ENCODE assay signal across 8 cellular contexts in the genomic region with DNA sequence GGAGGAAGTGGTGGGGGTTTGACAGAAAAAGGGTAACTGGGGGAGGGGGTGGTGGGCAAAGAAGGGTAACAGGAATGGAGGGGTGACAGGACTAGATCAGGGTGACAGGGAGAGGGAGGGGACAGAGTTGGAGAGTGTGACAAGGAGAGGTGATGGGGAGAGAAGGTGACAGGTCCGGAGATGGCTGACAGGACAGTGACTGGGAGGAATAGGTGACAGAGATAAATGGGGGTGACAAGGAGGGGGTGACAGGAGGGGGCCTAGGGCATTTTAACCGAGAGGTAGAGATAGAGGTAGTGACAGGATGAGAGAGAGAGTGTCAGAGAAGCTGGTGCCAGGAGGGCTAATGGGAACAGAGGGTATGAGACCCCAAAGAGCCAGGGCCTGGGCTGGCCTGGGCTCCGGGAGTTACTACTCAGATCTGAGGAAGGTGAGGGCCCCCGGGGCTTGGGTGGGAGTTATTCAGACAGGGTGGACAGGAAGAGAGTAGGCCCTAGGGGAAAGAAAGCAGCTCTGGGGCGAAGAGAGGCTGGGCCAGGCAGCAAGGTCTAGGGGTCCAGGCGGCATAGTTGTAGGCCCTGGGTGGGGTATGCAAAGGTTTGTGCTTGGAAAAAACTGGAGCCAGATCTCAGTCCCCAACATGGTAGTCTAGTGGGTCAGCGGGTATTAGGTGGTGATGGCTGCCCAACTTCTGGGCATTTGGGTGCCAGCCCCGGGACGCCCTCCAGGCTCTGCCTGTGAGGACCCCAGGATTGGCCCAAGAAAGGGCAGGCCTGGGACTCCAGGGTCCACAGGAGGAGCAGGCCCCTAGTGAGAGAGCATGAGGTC. TPM values are rescaled to one million over a fixed set of nuclear protein-coding genes. Genes with fewer than 3 reads are reported as not detected.
A peak's percentile ranks its signal among the peaks of the same experiment; 100 is the strongest.
DNase-seq lines count a peak whose midpoint lies in the region; ATAC-seq and TF ChIP-seq lines count a peak whose summit lies in the region.

No MANE protein-coding gene starts in this region.

- H3K4me2 ChIP-seq in BLaER1 treated with 17β-estradiol and CSF1 and Interleukin-3, amounts not matched to agents 10 nM and 100 nM: peak overlapping the region; percentile 92 to 100 (median 99)

- H3K36me3 Mint-ChIP-seq in endodermal cell (ENCODE audit: low read depth) (peaks cover 16% of the 10 kb centered on the region), nephron progenitor cell (ENCODE audit: low read depth) (peaks cover 4% of the 10 kb centered on the region)

- H3K4me1 Mint-ChIP-seq in endodermal cell: peaks cover 25% of the 10 kb centered on the region
- peaks cover 16% of the 10 kb centered on the region for H3K4me1 Mint-ChIP-seq in nephron progenitor cell

- H3K9me3 ChIP-seq in BLaER1 treated with 17β-estradiol and CSF1 and Interleukin-3, amounts not matched to agents 10 nM and 100 nM (replicated peaks in 1 of 11): no peaks in the 10 kb centered on the region
- no peaks in the 10 kb centered on the region for H3K9me3 ChIP-seq in endodermal cell (ENCODE audit: control insufficient read depth, low read length)

- no peak for DNase-seq in LNCaP clone FGC (ENCODE audit: low read depth)
- no peak for DNase-seq in endodermal cell
- no peak for DNase-seq in nephron progenitor cell
- DNase-seq in SK-N-DZ (ENCODE audit: low spot score): no peak
- no peak for DNase-seq in putamen (ENCODE audit: low spot score)
- DNase-seq in NCI-H1417 treated with DMSO at 0.1 percent for 48 hours (lab: John Stamatoyannopoulos, UW): no peak

- WGBS in endodermal cell (ENCODE audit: insufficient coverage in 1 of 2, insufficient read length in 1 of 2), 2 experiments: 71 to 75% methylated on average over 6 to 9 of the region's 9 CpGs

- peak overlapping the region; percentile 82 to 97 (median 90) for H3K9ac ChIP-seq in BLaER1 treated with 17β-estradiol and CSF1 and Interleukin-3, amounts not matched to agents 10 nM and 100 nM
- peak overlapping the region; percentile 41 for H3K9ac ChIP-seq in endodermal cell (ENCODE audit: extremely low read depth, low read length, poor library complexity, severe bottlenecking)

- H3K27me3 ChIP-seq in BLaER1 treated with 17β-estradiol and CSF1 and Interleukin-3, amounts not matched to agents 10 nM and 100 nM: no peaks in the 10 kb centered on the region
- H3K27me3 ChIP-seq in endodermal cell (ENCODE audit: control insufficient read depth, insufficient read depth, low read length, poor library complexity, severe bottlenecking): no peaks in the 10 kb centered on the region

- H3K36me3 ChIP-seq in BLaER1 treated with 17β-estradiol and CSF1 and Interleukin-3, amounts not matched to agents 10 nM and 100 nM: peaks cover 31 to 35% (median 32%) of the 10 kb centered on the region in 11 experiments
- peaks cover 10% of the 10 kb centered on the region for H3K36me3 ChIP-seq in endodermal cell (ENCODE audit: control insufficient read depth, insufficient read depth, low read length)

- no peak for ATAC-seq in GM21447 (IDR thresholded peaks at IDR 0.05; ENCODE audit: unreplicated experiment)

- H3K27ac Mint-ChIP-seq in endodermal cell: peak overlapping the region; percentile 76
- peak overlapping the region; percentile 73 for H3K27ac Mint-ChIP-seq in nephron progenitor cell

- peak overlapping the region; percentile 61 to 86 (median 72) for H3K4me3 ChIP-seq in BLaER1 treated with 17β-estradiol and CSF1 and Interleukin-3, amounts not matched to agents 10 nM and 100 nM
- H3K4me3 ChIP-seq in LNCaP clone FGC (ENCODE audit: low read depth, low read length): peak overlapping the region; percentile 57
- peak overlapping the region; percentile 88 for H3K4me3 ChIP-seq in endodermal cell (ENCODE audit: low read length)

- H3K27ac ChIP-seq in BLaER1 treated with 17β-estradiol and CSF1 and Interleukin-3, amounts not matched to agents 10 nM and 100 nM: peak overlapping the region; percentile 76 to 99 (median 91)
- peak overlapping the region; percentile 24 for H3K27ac ChIP-seq in endodermal cell (ENCODE audit: low read depth, low read length)

- TF ChIP-seq CTCF in LNCaP clone FGC (IDR thresholded peaks at IDR 0.05; ENCODE audit: control insufficient read depth, extremely low read depth, insufficient read depth) (no peak), endodermal cell (conservative IDR thresholded peaks at IDR 0.05) (no peak), nephron progenitor cell (IDR thresholded peaks at IDR 0.05) (no peak)

- H3K27me3 Mint-ChIP-seq in endodermal cell (ENCODE audit: insufficient read depth) (no peaks in the 10 kb centered on the region), nephron progenitor cell (ENCODE audit: low read depth, poor library complexity) (no peaks in the 10 kb centered on the region)

- no peaks in the 10 kb centered on the region for H3K9me3 Mint-ChIP-seq in endodermal cell
- no peaks in the 10 kb centered on the region for H3K9me3 Mint-ChIP-seq in nephron progenitor cell

- H3K4me1 ChIP-seq in BLaER1 treated with 17β-estradiol and CSF1 and Interleukin-3, amounts not matched to agents 10 nM and 100 nM: peaks cover 32 to 54% (median 40%) of the 10 kb centered on the region in 10 experiments
- peaks cover 4% of the 10 kb centered on the region for H3K4me1 ChIP-seq in endodermal cell (ENCODE audit: control insufficient read depth, insufficient read depth, low read length)

- peaks cover 0 to 37% (median 9%) of the 10 kb centered on the region in 11 experiments; a peak in 10 of 22 replicates for H4K20me1 ChIP-seq in BLaER1 treated with 17β-estradiol and CSF1 and Interleukin-3, amounts not matched to agents 10 nM and 100 nM

- H3K4me3 Mint-ChIP-seq in endodermal cell: no peak overlapping the region
- no peak overlapping the region for H3K4me3 Mint-ChIP-seq in nephron progenitor cell

RNA-seq across cellular contexts. Expression of a gene that starts 0.7 kb away (rescaled TPM):
- total RNA-seq in endodermal cell: 10 to 100 TPM; 48.6 to 57.6 TPM
- 55.5 TPM for polyA plus RNA-seq in endodermal cell (2013, experiment 1 of 2)
- polyA plus RNA-seq in endodermal cell (2013, experiment 2 of 2): 51.2 TPM
- 14.2 and 17.4 TPM in 2 replicates for polyA plus RNA-seq in SK-N-DZ (2014; cell fraction: cytosol; rRNA removed)
- polyA plus RNA-seq in SK-N-DZ (2014; cell fraction: nucleus; rRNA removed): 35.7 and 42.1 TPM in 2 replicates

RNA-seq across cellular contexts. Expression of a gene that starts 14.8 kb away (rescaled TPM):
- total RNA-seq in endodermal cell: 100 to 1,000 TPM; 106 to 138 TPM
- polyA plus RNA-seq in endodermal cell (2013, experiment 1 of 2): 70.5 TPM
- 59.5 TPM for polyA plus RNA-seq in endodermal cell (2013, experiment 2 of 2)
- 30.2 and 33.4 TPM in 2 replicates for polyA plus RNA-seq in SK-N-DZ (2014; cell fraction: cytosol; rRNA removed)
- polyA plus RNA-seq in SK-N-DZ (2014; cell fraction: nucleus; rRNA removed): 69.8 and 78.5 TPM in 2 replicates

RNA-seq across cellular contexts. Expression of a gene that starts 27.3 kb away (rescaled TPM):
- 10 to 100 TPM; 52.6 to 55.1 TPM for total RNA-seq in endodermal cell
- 59.5 TPM for polyA plus RNA-seq in endodermal cell (2013, experiment 1 of 2)
- polyA plus RNA-seq in endodermal cell (2013, experiment 2 of 2): 52.7 TPM
- 39.7 and 55.9 TPM in 2 replicates for polyA plus RNA-seq in SK-N-DZ (2014; cell fraction: cytosol; rRNA removed)
- 26.7 and 35.8 TPM in 2 replicates for polyA plus RNA-seq in SK-N-DZ (2014; cell fraction: nucleus; rRNA removed)

RNA-seq across cellular contexts. Expression of a gene that starts 32.2 kb away (rescaled TPM):
- 1 to 10 TPM; 1.4 to 2.7 TPM for total RNA-seq in endodermal cell
- 1.9 TPM for polyA plus RNA-seq in endodermal cell (2013, experiment 1 of 2)
- polyA plus RNA-seq in endodermal cell (2013, experiment 2 of 2): 2.4 TPM
- 1.0 and 2.0 TPM in 2 replicates for polyA plus RNA-seq in SK-N-DZ (2014; cell fraction: cytosol; rRNA removed)
- polyA plus RNA-seq in SK-N-DZ (2014; cell fraction: nucleus; rRNA removed): 0.28 and 0.99 TPM in 2 replicates

RNA-seq across cellular contexts. Expression of a gene that starts 32.7 kb away (rescaled TPM):
- total RNA-seq in endodermal cell: 10 to 100 TPM; 63.0 to 70.2 TPM
- polyA plus RNA-seq in endodermal cell (2013, experiment 1 of 2): 105 TPM
- 98.0 TPM for polyA plus RNA-seq in endodermal cell (2013, experiment 2 of 2)
- 242 and 265 TPM in 2 replicates for polyA plus RNA-seq in SK-N-DZ (2014; cell fraction: cytosol; rRNA removed)
- polyA plus RNA-seq in SK-N-DZ (2014; cell fraction: nucleus; rRNA removed): 203 and 228 TPM in 2 replicates
